Comparison of ENCODE assay signal across 2 cellular contexts in genomic region chr3:42960282-42960681, GRCh38.
TF ChIP-seq lines count a peak whose summit lies in the region.

No MANE protein-coding gene starts in this region.

TF ChIP-seq in H1, 55 proteins besides CTCF, POLR2A, EP300 and RAD21:
- no peak for TF ChIP-seq CEBPB (IDR thresholded peaks at IDR 0.05; ENCODE audit: low read depth, low read length)
- no peak for TF ChIP-seq KDM5A (IDR thresholded peaks at IDR 0.05; ENCODE audit: low read length)
- TF ChIP-seq ASH2L (IDR thresholded peaks at IDR 0.05; ENCODE audit: low read length) = no peak
- TF ChIP-seq GTF2F1 (IDR thresholded peaks at IDR 0.05; ENCODE audit: borderline replicate concordance, low read depth, low read length) = no peak
- no peak for TF ChIP-seq RFX5 (IDR thresholded peaks at IDR 0.05; ENCODE audit: borderline replicate concordance, low read depth, low read length)
- no peak for TF ChIP-seq CREB1 (IDR thresholded peaks at IDR 0.05)
- no peak for TF ChIP-seq USF2 (IDR thresholded peaks at IDR 0.05; ENCODE audit: low read length)
- no peak for TF ChIP-seq BCL11A (IDR thresholded peaks at IDR 0.05; ENCODE audit: low read depth in 2 of 2, low read length in 2 of 2)
- no peak for TF ChIP-seq TBP (IDR thresholded peaks at IDR 0.05; ENCODE audit: low read depth, low read length)
- no peak for TF ChIP-seq POLR2AphosphoS5 (IDR thresholded peaks at IDR 0.05; ENCODE audit: low read depth, low read length)

TF ChIP-seq in HEK293T, 16 proteins besides CTCF, POLR2A, EP300 and RAD21:
- TF ChIP-seq FOXA1 (IDR thresholded peaks at IDR 0.05) (no peak), ELF4 (IDR thresholded peaks at IDR 0.05) (no peak), ZNF384 (IDR thresholded peaks at IDR 0.05) (no peak), NFRKB (IDR thresholded peaks at IDR 0.05) (no peak), LEF1 (IDR thresholded peaks at IDR 0.05; ENCODE audit: borderline replicate concordance) (no peak), CTBP1 (IDR thresholded peaks at IDR 0.05; ENCODE audit: borderline replicate concordance) (no peak), L3MBTL2 (conservative IDR thresholded peaks at IDR 0.05) (no peak), PKNOX1 (IDR thresholded peaks at IDR 0.05) (no peak), SUZ12 (IDR thresholded peaks at IDR 0.05) (no peak), TARDBP (IDR thresholded peaks at IDR 0.05) (no peak), SP1 (IDR thresholded peaks at IDR 0.05) (no peak), BHLHE40 (IDR thresholded peaks at IDR 0.05; ENCODE audit: borderline replicate concordance) (no peak), FOXK2 (IDR thresholded peaks at IDR 0.05) (no peak), HDGF (IDR thresholded peaks at IDR 0.05; ENCODE audit: borderline replicate concordance) (no peak), FOXM1 (IDR thresholded peaks at IDR 0.05; ENCODE audit: borderline replicate concordance) (no peak), ARNT (IDR thresholded peaks at IDR 0.05) (no peak)
TF ChIP-seq in HEK293T: peak in this region for 0.
